In the genomic region with DNA sequence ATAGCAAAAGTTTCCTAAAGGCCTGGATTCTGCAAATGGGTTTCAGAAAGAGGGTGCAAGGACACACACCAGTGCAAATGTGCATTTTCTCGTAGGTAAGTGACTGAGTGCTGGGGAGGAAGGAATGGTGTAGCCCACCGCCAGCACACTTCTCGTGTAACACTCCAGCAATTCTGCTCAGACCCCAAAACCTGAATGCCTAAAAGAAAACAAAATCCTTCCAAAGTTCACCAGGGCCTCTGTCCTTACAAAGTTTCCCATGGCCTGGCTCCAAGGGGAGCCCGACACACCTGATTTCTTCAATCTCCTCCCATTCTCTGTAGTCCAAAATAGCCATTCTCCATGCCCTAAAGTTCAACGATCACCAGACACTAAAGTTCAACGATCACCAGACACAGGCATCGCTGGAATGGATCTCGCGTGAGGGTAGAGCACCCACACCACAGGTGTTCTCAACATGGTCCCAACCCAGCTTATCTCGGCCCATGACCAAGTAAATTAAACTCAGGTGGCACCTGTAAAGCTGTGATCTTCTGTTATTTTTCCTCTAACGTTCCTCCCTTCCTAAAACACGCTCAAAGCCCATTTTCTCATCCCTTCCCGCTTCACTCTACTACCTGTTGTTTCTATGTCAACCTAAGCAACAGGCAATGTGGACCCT, we compare ENCODE assay signal across 22 cellular contexts.
"Had no signal": no experiment of that assay in that cellular context is flagged by ENCODE, and none has a peak within 500 bp of the region (broad histone marks: within the 10 kb centered on the region; RNA-seq: fewer than 3 reads in every experiment).

No MANE protein-coding gene starts in this region.

- H3K4me3 Mint-ChIP-seq: activated CD8-positive, alpha-beta T cell treated with anti-CD3 and anti-CD28 coated beads, Interleukin-2, amount 10 ng/mL, durations not matched to agents 7 days and 5 days; activated naive CD8-positive, alpha-beta T cell treated with anti-CD3 and anti-CD28 coated beads, Interleukin-2, amount 50 U/mL, for 24 hours; activated T-helper 1 cell treated with anti-CD3 and anti-CD28 coated beads, Interleukin-12 subunit alpha, Interleukin-12 subunit beta, Interleukin-2, Interleukin-4 antibody, amounts not matched to agents 30 ng/mL and 10 ng/mL and 1 ng/mL, durations not matched to agents 14 hours and 24 hours and 36 hours; memory B cell; nephron progenitor cell; stimulated activated naive B cell treated with anti-CD40 and anti-IgM and Interleukin-4, amounts not matched to agents 10 μg/mL and 1 μg/mL and 100 μg/mL, for 72 hours had no signal

- DNase-seq: activated CD4-positive, alpha-beta T cell treated with anti-CD3 and anti-CD28 coated beads for 1 hour; activated CD4-positive, alpha-beta T cell treated with anti-CD3 and anti-CD28 coated beads, Interleukin-2, amount 50 U/mL, for 1 hour; activated CD8-positive, alpha-beta T cell treated with anti-CD3 and anti-CD28 coated beads, Interleukin-2, amount 10 ng/mL, durations not matched to agents 7 days and 5 days; activated gamma-delta T cell; activated naive CD4-positive, alpha-beta T cell treated with anti-CD3 and anti-CD28 coated beads, Interleukin-2, amount 50 U/mL, for 16 hours; activated naive CD8-positive, alpha-beta T cell treated with anti-CD3 and anti-CD28 coated beads, Interleukin-2, amount 50 U/mL, for 24 hours; body of pancreas; effector memory CD4-positive, alpha-beta T cell; hypothalamus; left colon; nephron progenitor cell; stimulated activated CD4-positive, alpha-beta T cell treated with anti-CD3 and anti-CD28 coated beads, Interleukin-2, amount 100 ng/mL, for 48 hours; stimulated activated CD8-positive, alpha-beta memory T cell treated with anti-CD3 and anti-CD28 coated beads, Interleukin-4, amount 100 ng/mL, for 48 hours; stimulated activated naive B cell treated with anti-CD40 and anti-IgM and Interleukin-4, amounts not matched to agents 10 μg/mL and 1 μg/mL and 100 μg/mL, for 72 hours; testis; uterus had no signal

- H3K4me1 ChIP-seq: parathyroid adenoma, testis, uterus had no signal

- H3K9me3 ChIP-seq: body of pancreas, testis, uterus had no signal

- H3K4me3 ChIP-seq: body of pancreas, testis, uterus had no signal

- H3K27me3 Mint-ChIP-seq: activated naive CD8-positive, alpha-beta T cell treated with anti-CD3 and anti-CD28 coated beads, Interleukin-2, amount 50 U/mL, for 24 hours; memory B cell; stimulated activated naive B cell treated with anti-CD40 and anti-IgM and Interleukin-4, amounts not matched to agents 10 μg/mL and 1 μg/mL and 100 μg/mL, for 72 hours had no signal

- H3K9me3 Mint-ChIP-seq: activated naive CD8-positive, alpha-beta T cell treated with anti-CD3 and anti-CD28 coated beads, Interleukin-2, amount 50 U/mL, for 24 hours; activated T-helper 1 cell treated with anti-CD3 and anti-CD28 coated beads, Interleukin-12 subunit alpha, Interleukin-12 subunit beta, Interleukin-2, Interleukin-4 antibody, amounts not matched to agents 30 ng/mL and 10 ng/mL and 1 ng/mL, durations not matched to agents 14 hours and 24 hours and 36 hours; memory B cell; nephron progenitor cell had no signal

- H3K4me1 Mint-ChIP-seq: nephron progenitor cell had no signal

- H3K27me3 ChIP-seq: body of pancreas, testis, uterus had no signal

- H2AFZ ChIP-seq: parathyroid adenoma had no signal

- FAIRE-seq: frontal cortex, islet of Langerhans had no signal

- H3K27ac ChIP-seq: body of pancreas, parathyroid adenoma, testis, uterus had no signal

- H3K36me3 ChIP-seq: uterus had no signal

- H3K27ac Mint-ChIP-seq: activated CD8-positive, alpha-beta T cell treated with anti-CD3 and anti-CD28 coated beads, Interleukin-2, amount 10 ng/mL, durations not matched to agents 7 days and 5 days; activated naive CD8-positive, alpha-beta T cell treated with anti-CD3 and anti-CD28 coated beads, Interleukin-2, amount 50 U/mL, for 24 hours; activated T-helper 1 cell treated with anti-CD3 and anti-CD28 coated beads, Interleukin-12 subunit alpha, Interleukin-12 subunit beta, Interleukin-2, Interleukin-4 antibody, amounts not matched to agents 30 ng/mL and 10 ng/mL and 1 ng/mL, durations not matched to agents 14 hours and 24 hours and 36 hours; memory B cell; nephron progenitor cell; stimulated activated naive B cell treated with anti-CD40 and anti-IgM and Interleukin-4, amounts not matched to agents 10 μg/mL and 1 μg/mL and 100 μg/mL, for 72 hours had no signal

- H3K9ac ChIP-seq: parathyroid adenoma had no signal

- ATAC-seq: activated CD8-positive, alpha-beta T cell treated with anti-CD3 and anti-CD28 coated beads, Interleukin-2, amount 10 ng/mL, durations not matched to agents 7 days and 5 days; activated naive CD8-positive, alpha-beta T cell treated with anti-CD3 and anti-CD28 coated beads, Interleukin-2, amount 50 U/mL, for 24 hours; left colon; sciatic nerve; stimulated activated naive B cell treated with anti-CD40 and anti-IgM and Interleukin-4, amounts not matched to agents 10 μg/mL and 1 μg/mL and 100 μg/mL, for 72 hours had no signal
